16 cellular contexts compared by ENCODE assay signal in genomic region chr17:73312887-73313286, GRCh38. TPM values are rescaled to one million over a fixed set of nuclear protein-coding genes. Genes with fewer than 3 reads are reported as not detected.
A peak's percentile ranks its signal among the peaks of the same experiment; 100 is the strongest.
DNase-seq lines count a peak whose midpoint lies in the region; ATAC-seq and TF ChIP-seq lines count a peak whose summit lies in the region.
"Not testable (repeated sequence)": the region's sequence is repeated elsewhere in the genome, so short reads cannot be mapped to it uniquely, and the experiment has no call there.
"Had no signal": no experiment of that assay in that cellular context is flagged by ENCODE, and none has a peak within 500 bp of the region (broad histone marks: within the 10 kb centered on the region; RNA-seq: fewer than 3 reads in every experiment).

No MANE protein-coding gene starts in this region.

- POLR2A ChIA-PET in CD8-positive, alpha-beta T cell (lab: Charles Lee), result not testable (repeated sequence)
- POLR2A ChIA-PET in activated B cell treated with CpG ODN at 0.5 μM for 24 hours (lab: Charles Lee), result interaction anchor here (0.6 kb wide), 1 partner anchor 202 kb away, joined by 6 read pairs; no protein-coding TSS in a partner anchor

- not testable (repeated sequence) for H3K9me3 Mint-ChIP-seq in CD8-positive, alpha-beta T cell; activated B cell treated with CpG ODN at 0.5 μM for 24 hours

- CTCF ChIA-PET in CD8-positive, alpha-beta T cell (lab: Charles Lee), result interaction anchor here (1.2 to 1.4 kb wide), 3 partner anchors 10 to 121 kb away, joined by 3 to 5 read pairs (median 3); no protein-coding TSS in a partner anchor
- CTCF ChIA-PET in activated B cell treated with CpG ODN at 0.5 μM for 24 hours (lab: Charles Lee), result interaction anchor here (0.7 kb wide), 1 partner anchor 57 kb away, joined by 3 read pairs; no protein-coding TSS in a partner anchor

- not testable (repeated sequence) for ATAC-seq in CD8-positive, alpha-beta T cell; activated B cell treated with CpG ODN at 0.5 μM for 24 hours (ENCODE audit: low read depth)

- not testable (repeated sequence) for TF ChIP-seq CTCF in CD8-positive, alpha-beta T cell (IDR thresholded peaks at IDR 0.05); MM.1S (IDR thresholded peaks at IDR 0.05; ENCODE audit: low read length); activated B cell treated with CpG ODN at 0.5 μM for 24 hours (IDR thresholded peaks at IDR 0.05); left ventricle myocardium inferior (IDR thresholded peaks at IDR 0.05; ENCODE audit: borderline replicate concordance); tibial nerve (IDR thresholded peaks at IDR 0.05)

- H3K79me2 ChIP-seq in MM.1S (ENCODE audit: low read length), result not testable (repeated sequence)

- H3K9ac ChIP-seq in MM.1S (ENCODE audit: low read length), result not testable (repeated sequence)
- H3K9ac ChIP-seq in mucosa of rectum (ENCODE audit: low read depth in 1 of 2, low read length in 2 of 2), result peak overlapping the region in 1 of 2 donors; percentile 99

- not testable (repeated sequence) for DNase-seq in CD8-positive, alpha-beta T cell; MM.1S; activated B cell treated with CpG ODN at 0.5 μM for 24 hours; caudate nucleus (lab: John Stamatoyannopoulos, UW); left ventricle myocardium inferior; tibial nerve (ENCODE audit: low spot score in 2 of 2)
- DNase-seq in posterior vena cava (ENCODE audit: low spot score), result peak; percentile 53

- not testable (repeated sequence) for H3K27me3 ChIP-seq in CD8-positive, alpha-beta T cell (ENCODE audit: insufficient read depth, low read length); MM.1S (replicated peaks; ENCODE audit: insufficient read depth, low read length); left ventricle myocardium inferior (ENCODE audit: low read depth); mucosa of rectum (ENCODE audit: control insufficient read depth in 2 of 2, insufficient read depth in 2 of 2, low read length in 2 of 2); tibial nerve

- TF ChIP-seq POLR2A in tibial nerve (IDR thresholded peaks at IDR 0.05), result not testable (repeated sequence)

- H3K27ac ChIP-seq in CD8-positive, alpha-beta T cell (ENCODE audit: low read depth, low read length); MM.1S (ENCODE audit: low read length): not testable (repeated sequence)
- H3K27ac ChIP-seq in caudate nucleus (ENCODE audit: low read depth, low read length) (peak overlapping the region; percentile 85), left ventricle myocardium inferior (replicated peaks) (peak overlapping the region; percentile 98), mucosa of rectum (ENCODE audit: low read depth in 2 of 2, low read length in 2 of 2) (peak overlapping the region; percentile 99 to 100), tibial nerve (peak overlapping the region; percentile 95 to 99 (median 99))

- not testable (repeated sequence) for H3K9me3 ChIP-seq in CD8-positive, alpha-beta T cell (ENCODE audit: low read length); MM.1S (replicated peaks; ENCODE audit: insufficient read depth, low read length); left ventricle myocardium inferior (replicated peaks); mucosa of rectum (ENCODE audit: control insufficient read depth in 2 of 2, low read length in 2 of 2); tibial nerve

- not testable (repeated sequence) for H3F3A ChIP-seq in MM.1S (ENCODE audit: insufficient read depth, low read length)

- WGBS in tibial nerve, 2 donors, result 88% methylated on average over 11 of the region's 11 CpGs

- H3K36me3 Mint-ChIP-seq in CD8-positive, alpha-beta T cell; activated B cell treated with CpG ODN at 0.5 μM for 24 hours (ENCODE audit: low read depth): not testable (repeated sequence)

- H3K4me3 Mint-ChIP-seq in CD8-positive, alpha-beta T cell, result peak overlapping the region; percentile 87
- H3K4me3 Mint-ChIP-seq in activated B cell treated with CpG ODN at 0.5 μM for 24 hours, result peak overlapping the region; percentile 84

- TF ChIP-seq EP300 in tibial nerve (IDR thresholded peaks at IDR 0.05), result not testable (repeated sequence)

- peaks cover 17% of the 10 kb centered on the region for H3K4me1 Mint-ChIP-seq in CD8-positive, alpha-beta T cell (ENCODE audit: low read depth)
- peaks cover 28% of the 10 kb centered on the region for H3K4me1 Mint-ChIP-seq in activated B cell treated with CpG ODN at 0.5 μM for 24 hours

- not testable (repeated sequence) for H4K20me1 ChIP-seq in MM.1S (ENCODE audit: insufficient read depth, low read length)

- H3K27me3 Mint-ChIP-seq in CD8-positive, alpha-beta T cell (ENCODE audit: low read depth); activated B cell treated with CpG ODN at 0.5 μM for 24 hours: not testable (repeated sequence)

- H3K27ac Mint-ChIP-seq in CD8-positive, alpha-beta T cell, result peak overlapping the region; percentile 62
- H3K27ac Mint-ChIP-seq in activated B cell treated with CpG ODN at 0.5 μM for 24 hours, result not testable (repeated sequence)

- not testable (repeated sequence) for H3K4me2 ChIP-seq in MM.1S (ENCODE audit: low read depth, low read length)

- H2AFZ ChIP-seq in MM.1S (ENCODE audit: low read length), result not testable (repeated sequence)

- H3K4me1 ChIP-seq in CD8-positive, alpha-beta T cell (ENCODE audit: insufficient read depth, low read length), result peaks cover 14% of the 10 kb centered on the region
- H3K4me1 ChIP-seq in MM.1S (ENCODE audit: low read length), result not testable (repeated sequence)
- H3K4me1 ChIP-seq in left ventricle myocardium inferior, result peaks cover 58% of the 10 kb centered on the region
- H3K4me1 ChIP-seq in mucosa of rectum (ENCODE audit: control insufficient read depth in 2 of 2, insufficient read depth in 2 of 2, low read length in 2 of 2), result peaks cover 22 to 28% of the 10 kb centered on the region in 2 donors
- peaks cover 0 to 40% (median 24%) of the 10 kb centered on the region in 4 donors for H3K4me1 ChIP-seq in tibial nerve

- intact Hi-C loops in CD8-positive, alpha-beta T cell (cut with DNase I, micrococcal nuclease), result loop anchor here (1.0 to 5.0 kb wide), 5 partner anchors 59 to 586 kb away; partner anchors contain the start of genes COG1 (in 1 of the 2) and SLC39A11 (in 1 of the 2)
- intact Hi-C loops in activated B cell treated with CpG ODN at 0.5 μM for 24 hours (cut with micrococcal nuclease) (loop anchor here (1.0 to 10.0 kb wide), 3 partner anchors 56 to 892 kb away; partner anchors contain the start of genes COG1 and RPL38), posterior vena cava (cut with DNase I) (loop anchor here in 1 of 2 donors (5.0 kb wide), 1 partner anchor 34 kb away; no protein-coding TSS in a partner anchor)
- intact Hi-C loops in left ventricle myocardium inferior (cut with micrococcal nuclease), result not testable (repeated sequence)

- not testable (repeated sequence) for H3K9me2 ChIP-seq in MM.1S (replicated peaks; ENCODE audit: insufficient read depth, low read length)

- not testable (repeated sequence) for H3K4me3 ChIP-seq in CD8-positive, alpha-beta T cell (ENCODE audit: low read depth, low read length); left ventricle myocardium inferior; tibial nerve
- H3K4me3 ChIP-seq in MM.1S (ENCODE audit: low read length), result peak overlapping the region; percentile 88; the same call in 1 of the 2 replicates
- peak overlapping the region; percentile 61 to 76 for H3K4me3 ChIP-seq in mucosa of rectum (ENCODE audit: low read length in 2 of 2)

- not testable (repeated sequence) for H3K36me3 ChIP-seq in CD8-positive, alpha-beta T cell (ENCODE audit: insufficient read depth, low read length); MM.1S (replicated peaks; ENCODE audit: insufficient read depth, low read length); left ventricle myocardium inferior; mucosa of rectum (ENCODE audit: control insufficient read depth in 2 of 2, insufficient read depth in 2 of 2, low read length in 2 of 2); tibial nerve

RNA-seq across cellular contexts. Expression of gene CDC42EP4, which starts 1.1 kb away (rescaled TPM):
- total RNA-seq in CD8-positive, alpha-beta T cell, result 1 to 10 TPM; 3.5 to 4.4 TPM
- total RNA-seq in activated B cell treated with CpG ODN at 0.5 μM for 24 hours, result 0.61 and 0.95 TPM in 2 replicates
- 34.0 TPM for total RNA-seq in left ventricle myocardium inferior
- 10 to 100 TPM; 32.6 to 45.1 TPM for total RNA-seq in posterior vena cava
- total RNA-seq in tibial nerve, result 100 to 1,000 TPM in 3 of 4 donors, 10 to 100 TPM in 1; 93.3 to 121 (median 117) TPM
- total RNA-seq: OCI-LY7 had no signal

RNA-seq across cellular contexts. Expression of gene CPSF4L, which starts 51.2 kb away (rescaled TPM):
- total RNA-seq in CD8-positive, alpha-beta T cell, result not detected
- total RNA-seq in activated B cell treated with CpG ODN at 0.5 μM for 24 hours (not detected in 2 replicates), left ventricle myocardium inferior (not detected), posterior vena cava (not detected), tibial nerve (not detected)
- total RNA-seq: activated CD4-positive, alpha-beta T cell treated with anti-CD3 and anti-CD28 coated beads for 36 hours; dermis microvascular lymphatic vessel endothelial cell; heart left ventricle; LHCN-M2; mucosa of descending colon; OCI-LY7; SK-MEL-5; subcutaneous adipose tissue had no signal
